Comparison of ENCODE assay signal across 8 cellular contexts in genomic region chr18:45212186-45213039, GRCh38.
A peak's percentile ranks its signal among the peaks of the same experiment; 100 is the strongest.
DNase-seq lines count a peak whose midpoint lies in the region; ATAC-seq, FAIRE-seq and TF ChIP-seq lines count a peak whose summit lies in the region.

No MANE protein-coding gene starts in this region.

- no peaks in the 10 kb centered on the region for H4K20me1 ChIP-seq in MM.1S (ENCODE audit: insufficient read depth, low read length)

- TF ChIP-seq EP300 in upper lobe of left lung (IDR thresholded peaks at IDR 0.05) = no peak

- H3K27ac Mint-ChIP-seq in activated T-helper 2 cell treated with anti-CD3 and anti-CD28 coated beads, Interferon-gamma antibody, Interleukin-2, Interleukin-4, amounts not matched to agents 10 μg/mL and 5 μg/mL and 100 μg/mL, durations not matched to agents 14 hours and 24 hours and 36 hours = no peak overlapping the region

- no peak overlapping the region for H3K4me3 Mint-ChIP-seq in activated T-helper 2 cell treated with anti-CD3 and anti-CD28 coated beads, Interferon-gamma antibody, Interleukin-2, Interleukin-4, amounts not matched to agents 10 μg/mL and 5 μg/mL and 100 μg/mL, durations not matched to agents 14 hours and 24 hours and 36 hours (ENCODE audit: low read depth)

- CTCF ChIA-PET in HEK293T (lab: Yijun Ruan, JAX) = interaction anchor here (0.6 to 2.2 kb wide), 5 partner anchors 10 to 173 kb away, joined by 3 to 6 read pairs (median 4); no protein-coding TSS in a partner anchor

- H3K27me3 Mint-ChIP-seq in activated T-helper 2 cell treated with anti-CD3 and anti-CD28 coated beads, Interferon-gamma antibody, Interleukin-2, Interleukin-4, amounts not matched to agents 10 μg/mL and 5 μg/mL and 100 μg/mL, durations not matched to agents 14 hours and 24 hours and 36 hours (ENCODE audit: low read depth) = peaks cover 10% of the 10 kb centered on the region

- H3K27me3 ChIP-seq in MM.1S (replicated peaks; ENCODE audit: insufficient read depth, low read length) = no peaks in the 10 kb centered on the region
- H3K27me3 ChIP-seq in pancreas = no peaks in the 10 kb centered on the region
- H3K27me3 ChIP-seq in upper lobe of left lung = no peaks in the 10 kb centered on the region

- H3K9me2 ChIP-seq in MM.1S (replicated peaks; ENCODE audit: insufficient read depth, low read length) = no peaks in the 10 kb centered on the region

- H3K9me3 Mint-ChIP-seq in activated T-helper 2 cell treated with anti-CD3 and anti-CD28 coated beads, Interferon-gamma antibody, Interleukin-2, Interleukin-4, amounts not matched to agents 10 μg/mL and 5 μg/mL and 100 μg/mL, durations not matched to agents 14 hours and 24 hours and 36 hours = no peaks in the 10 kb centered on the region

- no peaks in the 10 kb centered on the region for H3F3A ChIP-seq in MM.1S (ENCODE audit: insufficient read depth, low read length)

- H3K36me3 ChIP-seq in MM.1S (replicated peaks; ENCODE audit: insufficient read depth, low read length) = no peaks in the 10 kb centered on the region
- H3K36me3 ChIP-seq in pancreas = no peaks in the 10 kb centered on the region
- no peaks in the 10 kb centered on the region for H3K36me3 ChIP-seq in upper lobe of left lung

- H3K4me1 ChIP-seq in MM.1S (ENCODE audit: low read length) (no peaks in the 10 kb centered on the region), pancreas (no peaks in the 10 kb centered on the region), upper lobe of left lung (no peaks in the 10 kb centered on the region)

- intact Hi-C loops in activated T-helper 2 cell treated with anti-CD3 and anti-CD28 coated beads, Interferon-gamma antibody, Interleukin-2, Interleukin-4, amounts not matched to agents 10 μg/mL and 5 μg/mL and 100 μg/mL, durations not matched to agents 14 hours and 24 hours and 36 hours (cut with micrococcal nuclease) = loop anchor here (1.0 to 5.0 kb wide), 3 partner anchors 315 to 1590 kb away; no protein-coding TSS in a partner anchor
- intact Hi-C loops in pancreas (cut with DNase I) = no loop called here

- peak; percentile 99 to 100 (median 100) for ATAC-seq in pancreas
- ATAC-seq in upper lobe of left lung (ENCODE audit: low FRiP score in 2 of 2) = peak; percentile 92 to 93

- DNase-seq in GM12864 (ENCODE audit: low read depth) = peak; percentile 51
- peak; percentile 53 for DNase-seq in HEK293T (ENCODE audit: extremely low spot score)
- DNase-seq in MM.1S = peak; percentile 81
- DNase-seq in SHP77 (lab: John Stamatoyannopoulos, UW) = peak; percentile 63 to 80
- peak; percentile 59 for DNase-seq in activated T-helper 2 cell treated with anti-CD3 and anti-CD28 coated beads, Interferon-gamma antibody, Interleukin-2, Interleukin-4, amounts not matched to agents 10 μg/mL and 5 μg/mL and 100 μg/mL, durations not matched to agents 14 hours and 24 hours and 36 hours (ENCODE audit: low spot score)
- peak; percentile 69 for DNase-seq in globus pallidus (ENCODE audit: low spot score)
- peak; percentile 71 to 88 (median 80) for DNase-seq in pancreas
- peak in 1 of 2 donors; percentile 84 for DNase-seq in upper lobe of left lung

- no peak overlapping the region for H2AFZ ChIP-seq in MM.1S (ENCODE audit: low read length)

- H3K4me2 ChIP-seq in MM.1S (ENCODE audit: low read depth, low read length) = no peak overlapping the region

- no peaks in the 10 kb centered on the region for H3K9me3 ChIP-seq in MM.1S (replicated peaks; ENCODE audit: insufficient read depth, low read length)
- H3K9me3 ChIP-seq in pancreas = no peaks in the 10 kb centered on the region
- H3K9me3 ChIP-seq in upper lobe of left lung = no peaks in the 10 kb centered on the region

- no peaks in the 10 kb centered on the region for H3K36me3 Mint-ChIP-seq in activated T-helper 2 cell treated with anti-CD3 and anti-CD28 coated beads, Interferon-gamma antibody, Interleukin-2, Interleukin-4, amounts not matched to agents 10 μg/mL and 5 μg/mL and 100 μg/mL, durations not matched to agents 14 hours and 24 hours and 36 hours (ENCODE audit: low read depth)

- H3K9ac ChIP-seq in MM.1S (ENCODE audit: low read length) = no peak overlapping the region

- H3K4me3 ChIP-seq in GM12864 (ENCODE audit: low read depth, low read length) = no peak overlapping the region
- H3K4me3 ChIP-seq in MM.1S (ENCODE audit: low read length) = no peak overlapping the region
- no peak overlapping the region for H3K4me3 ChIP-seq in pancreas
- no peak overlapping the region for H3K4me3 ChIP-seq in upper lobe of left lung

- POLR2A ChIA-PET in HEK293T (lab: Yijun Ruan, JAX) = no interaction called here

- H3K79me2 ChIP-seq in MM.1S (ENCODE audit: low read length) = no peaks in the 10 kb centered on the region

- H3K27ac ChIP-seq in MM.1S (ENCODE audit: low read length) (no peak overlapping the region), pancreas (no peak overlapping the region), upper lobe of left lung (no peak overlapping the region)

- TF ChIP-seq CTCF in GM12864 (IDR thresholded peaks at IDR 0.05; ENCODE audit: low read depth, low read length, missing control alignments) = peak; percentile 100
- TF ChIP-seq CTCF in MM.1S (IDR thresholded peaks at IDR 0.05; ENCODE audit: low read length) = peak; percentile 100
- TF ChIP-seq CTCF in pancreas (IDR thresholded peaks at IDR 0.05) = peak; percentile 82 to 89 (median 86)
- TF ChIP-seq CTCF in upper lobe of left lung (IDR thresholded peaks at IDR 0.05) = peak; percentile 77 to 91 (median 82)

- 49 to 51% methylated on average over 13 of the region's 13 CpGs for WGBS in pancreas, 2 donors
- WGBS in upper lobe of left lung, 2 donors = 56 to 58% methylated on average over 13 of the region's 13 CpGs

- TF ChIP-seq POLR2A in upper lobe of left lung (IDR thresholded peaks at IDR 0.05) = no peak

- no peaks in the 10 kb centered on the region for H3K4me1 Mint-ChIP-seq in activated T-helper 2 cell treated with anti-CD3 and anti-CD28 coated beads, Interferon-gamma antibody, Interleukin-2, Interleukin-4, amounts not matched to agents 10 μg/mL and 5 μg/mL and 100 μg/mL, durations not matched to agents 14 hours and 24 hours and 36 hours (ENCODE audit: low read depth)

- no peak for FAIRE-seq in pancreas (lab: Jason Lieb, UNC)

TF ChIP-seq in HEK293T, 16 proteins besides CTCF, POLR2A, EP300 and RAD21:
- TF ChIP-seq ELF4 (IDR thresholded peaks at IDR 0.05) = no peak
- no peak for TF ChIP-seq TARDBP (IDR thresholded peaks at IDR 0.05)
- TF ChIP-seq HDGF (IDR thresholded peaks at IDR 0.05; ENCODE audit: borderline replicate concordance) = no peak
- no peak for TF ChIP-seq L3MBTL2 (conservative IDR thresholded peaks at IDR 0.05)
- no peak for TF ChIP-seq NFRKB (IDR thresholded peaks at IDR 0.05)
- no peak for TF ChIP-seq FOXA1 (IDR thresholded peaks at IDR 0.05)
- TF ChIP-seq SUZ12 (IDR thresholded peaks at IDR 0.05) = no peak
- TF ChIP-seq BHLHE40 (IDR thresholded peaks at IDR 0.05; ENCODE audit: borderline replicate concordance) = no peak
- no peak for TF ChIP-seq CTBP1 (IDR thresholded peaks at IDR 0.05; ENCODE audit: borderline replicate concordance)
- TF ChIP-seq LEF1 (IDR thresholded peaks at IDR 0.05; ENCODE audit: borderline replicate concordance) = no peak
- TF ChIP-seq FOXM1 (IDR thresholded peaks at IDR 0.05; ENCODE audit: borderline replicate concordance) = no peak
- TF ChIP-seq PKNOX1 (IDR thresholded peaks at IDR 0.05) = no peak
